Comparison of ENCODE assay signal across 8 cellular contexts in the genomic region with DNA sequence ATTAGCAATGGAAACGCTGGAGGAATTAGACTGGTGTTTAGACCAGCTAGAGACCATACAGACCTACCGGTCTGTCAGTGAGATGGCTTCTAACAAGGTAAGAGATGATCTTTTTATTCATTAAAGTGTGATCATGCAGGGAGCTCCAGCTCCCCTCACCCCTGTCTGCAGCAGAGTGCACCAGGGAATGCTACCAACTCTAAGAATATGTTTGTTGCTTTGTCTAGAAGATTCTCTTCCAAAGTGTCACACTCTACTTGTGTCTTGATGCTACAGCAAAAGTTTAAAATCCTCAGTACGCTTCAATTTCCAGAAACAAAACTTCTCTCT.
DNase-seq lines count a peak whose midpoint lies in the region; ATAC-seq lines count a peak whose summit lies in the region.

No MANE protein-coding gene starts in this region.

- no peaks in the 10 kb centered on the region for H3K27me3 ChIP-seq in H7 (ENCODE audit: control insufficient read depth, insufficient read depth, low read length)

- DNase-seq in H7 (no peak), NCI-H1417 (lab: John Stamatoyannopoulos, UW) (no peak), CD1c-positive myeloid dendritic cell (ENCODE audit: extremely low spot score) (no peak), DMS 273 (lab: John Stamatoyannopoulos, UW; ENCODE audit: unreplicated experiment) (no peak)
- no peak for DNase-seq in activated naive CD8-positive, alpha-beta T cell treated with anti-CD3 and anti-CD28 coated beads for 36 hours
- no peak for DNase-seq in stimulated activated naive CD8-positive, alpha-beta T cell treated with anti-CD3 and anti-CD28 coated beads, Interleukin-15, Interleukin-2, amounts not matched to agents 100 U/mL and 50 U/mL, for 24 hours
- no peak for DNase-seq in activated CD8-positive, alpha-beta memory T cell treated with anti-CD3 and anti-CD28 coated beads for 24 hours

- peak overlapping the region; percentile 99 for H3K4me3 Mint-ChIP-seq in activated naive CD8-positive, alpha-beta T cell treated with anti-CD3 and anti-CD28 coated beads for 36 hours

- H3K27ac Mint-ChIP-seq in activated naive CD8-positive, alpha-beta T cell treated with anti-CD3 and anti-CD28 coated beads for 36 hours: peak overlapping the region; percentile 94

- ATAC-seq in stimulated activated naive CD8-positive, alpha-beta T cell treated with anti-CD3 and anti-CD28 coated beads, Interleukin-15, Interleukin-2, amounts not matched to agents 100 U/mL and 50 U/mL, for 24 hours: peak; percentile 0

- no peaks in the 10 kb centered on the region for H3K27me3 Mint-ChIP-seq in activated naive CD8-positive, alpha-beta T cell treated with anti-CD3 and anti-CD28 coated beads for 36 hours

- H3K4me1 Mint-ChIP-seq in activated naive CD8-positive, alpha-beta T cell treated with anti-CD3 and anti-CD28 coated beads for 36 hours: peaks cover 52% of the 10 kb centered on the region

- no peaks in the 10 kb centered on the region for H3K9me3 ChIP-seq in iPS-18c (ENCODE audit: control insufficient read depth, insufficient read depth, low read length)

- H3K36me3 ChIP-seq in H7 (replicated peaks; ENCODE audit: control insufficient read depth, insufficient read depth, low read length): no peaks in the 10 kb centered on the region

- H3K4me3 ChIP-seq in H7 (ENCODE audit: insufficient read depth, low read depth, low read length): peak overlapping the region; percentile 39
- H3K4me3 ChIP-seq in iPS-18c (ENCODE audit: insufficient read depth, low read depth, low read length): peak overlapping the region; percentile 50

- H3K9me3 Mint-ChIP-seq in activated naive CD8-positive, alpha-beta T cell treated with anti-CD3 and anti-CD28 coated beads for 36 hours: no peaks in the 10 kb centered on the region

- peaks cover 45% of the 10 kb centered on the region for H3K36me3 Mint-ChIP-seq in activated naive CD8-positive, alpha-beta T cell treated with anti-CD3 and anti-CD28 coated beads for 36 hours
